Comparison of ENCODE assay signal across 8 cellular contexts in the genomic region with DNA sequence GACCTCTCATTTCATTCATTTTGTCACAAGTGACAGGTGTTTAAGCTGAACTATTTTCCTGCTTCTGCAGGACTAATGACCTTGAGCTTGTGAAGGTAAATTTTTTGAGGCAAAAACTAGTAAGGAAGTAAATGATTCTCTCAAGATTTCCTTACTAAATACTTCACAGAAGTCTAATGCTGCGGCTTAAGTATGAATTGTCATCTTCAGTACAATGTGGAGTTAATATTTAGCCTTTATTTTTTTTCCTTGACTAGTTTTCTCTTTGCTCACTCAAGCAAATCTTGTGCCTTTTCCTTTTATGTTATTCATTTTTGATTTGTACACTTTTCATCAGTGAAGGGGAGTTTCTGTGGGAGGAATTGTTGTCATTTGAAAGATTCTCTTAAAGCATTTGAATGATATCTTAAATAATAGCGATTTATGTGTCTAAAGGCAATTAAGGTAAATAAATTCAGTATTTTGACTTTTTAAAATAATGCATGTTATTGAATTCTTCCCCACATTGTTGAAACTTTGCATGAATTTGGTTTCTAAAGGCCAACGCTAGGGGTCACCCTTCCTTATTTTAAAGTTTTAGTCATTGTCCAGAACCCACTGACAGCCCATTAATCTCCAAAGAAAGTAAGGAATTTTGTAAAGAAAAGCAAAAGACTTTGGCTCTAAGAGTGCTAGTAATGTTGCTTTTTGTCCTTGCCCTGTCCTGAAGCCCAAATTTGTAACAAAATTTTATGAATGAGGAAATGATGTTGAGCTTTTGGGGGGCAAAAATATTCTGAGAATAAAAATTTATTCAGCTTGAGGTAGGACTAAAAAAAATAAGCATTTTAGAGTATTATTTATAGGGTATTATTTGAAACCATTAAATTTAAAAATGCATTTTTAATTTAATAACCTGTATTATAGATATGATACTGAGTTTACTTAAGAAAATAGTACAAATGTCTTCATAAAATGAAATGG.
DNase-seq lines count a peak whose midpoint lies in the region; ATAC-seq, FAIRE-seq and TF ChIP-seq lines count a peak whose summit lies in the region.

No MANE protein-coding gene starts in this region.

- 38 to 47% (median 39%) methylated on average over 3 of the region's 3 CpGs for WGBS in heart left ventricle, 4 donors
- 30 to 33% (median 33%) methylated on average over 3 of the region's 3 CpGs for WGBS in small intestine, 3 donors

- H3K9me3 ChIP-seq in heart left ventricle (no peaks in the 10 kb centered on the region), WERI-Rb-1 (ENCODE audit: severe bottlenecking) (no peaks in the 10 kb centered on the region), small intestine (ENCODE audit: control insufficient read depth, low read depth) (no peaks in the 10 kb centered on the region)

- DNase-seq in heart left ventricle (peak in 1 of 5 donors; percentile 12), Right ventricle myocardium inferior (ENCODE audit: missing footprints) (no peak), HPDE6-E6E7 (ENCODE audit: extremely low spot score) (peak; percentile 19), WERI-Rb-1 (peak; percentile 27), germinal center (ENCODE audit: low spot score) (peak; percentile 2), small intestine (peak; percentile 32)

- no peak overlapping the region for H3K4me3 ChIP-seq in heart left ventricle
- H3K4me3 ChIP-seq in WERI-Rb-1 (ENCODE audit: low read depth, low read length): no peak overlapping the region
- no peak overlapping the region for H3K4me3 ChIP-seq in small intestine (ENCODE audit: low read depth in 1 of 2, low read length in 2 of 2)

- no peaks in the 10 kb centered on the region for H3K27me3 ChIP-seq in heart left ventricle
- no peaks in the 10 kb centered on the region for H3K27me3 ChIP-seq in WERI-Rb-1 (ENCODE audit: insufficient read depth, low read depth, severe bottlenecking)
- no peaks in the 10 kb centered on the region for H3K27me3 ChIP-seq in small intestine (ENCODE audit: control insufficient read depth in 2 of 2, insufficient read depth in 2 of 2, low read length in 2 of 2)

- no peak for TF ChIP-seq POLR2A in heart left ventricle (IDR thresholded peaks at IDR 0.05)

- ATAC-seq in heart left ventricle (no peak), Right ventricle myocardium inferior (no peak), HG02938 (IDR thresholded peaks at IDR 0.05; ENCODE audit: unreplicated experiment) (no peak), HG02981 (IDR thresholded peaks at IDR 0.05; ENCODE audit: unreplicated experiment) (no peak)

- peaks cover 0 to 6% (median 0%) of the 10 kb centered on the region in 12 donors for H3K4me1 ChIP-seq in heart left ventricle
- no peaks in the 10 kb centered on the region for H3K4me1 ChIP-seq in small intestine (ENCODE audit: control insufficient read depth in 2 of 2, insufficient read depth in 1 of 2, low read depth in 1 of 2, low read length in 1 of 2)

- intact Hi-C loops in heart left ventricle (cut with DNase I): loop anchor here in 8 of 10 donors (5.0 to 10.0 kb wide), 8 partner anchors 201 to 988 kb away; a partner anchor contains a TSS
- intact Hi-C loops in Right ventricle myocardium inferior (cut with DNase I): loop anchor here (5.0 to 10.0 kb wide), 3 partner anchors 73 to 529 kb away; a partner anchor contains a TSS

- FAIRE-seq in small intestine (lab: Jason Lieb, UNC): peak; percentile 36

- H3K36me3 ChIP-seq in heart left ventricle (no peaks in the 10 kb centered on the region), WERI-Rb-1 (no peaks in the 10 kb centered on the region), small intestine (ENCODE audit: control insufficient read depth in 2 of 2, insufficient read depth in 2 of 2, low read length in 2 of 2) (no peaks in the 10 kb centered on the region)

- TF ChIP-seq CTCF in heart left ventricle (IDR thresholded peaks at IDR 0.05) (peak; percentile 43 to 77 (median 62)), WERI-Rb-1 (IDR thresholded peaks at IDR 0.05; ENCODE audit: low read depth, low read length) (peak; percentile 44)

- H3K27ac ChIP-seq in heart left ventricle: no peak overlapping the region
- no peak overlapping the region for H3K27ac ChIP-seq in WERI-Rb-1
- no peak overlapping the region for H3K27ac ChIP-seq in small intestine (ENCODE audit: low read depth in 1 of 2, low read length in 1 of 2)
